Comparison of ENCODE assay signal across 8 cellular contexts in the genomic region with DNA sequence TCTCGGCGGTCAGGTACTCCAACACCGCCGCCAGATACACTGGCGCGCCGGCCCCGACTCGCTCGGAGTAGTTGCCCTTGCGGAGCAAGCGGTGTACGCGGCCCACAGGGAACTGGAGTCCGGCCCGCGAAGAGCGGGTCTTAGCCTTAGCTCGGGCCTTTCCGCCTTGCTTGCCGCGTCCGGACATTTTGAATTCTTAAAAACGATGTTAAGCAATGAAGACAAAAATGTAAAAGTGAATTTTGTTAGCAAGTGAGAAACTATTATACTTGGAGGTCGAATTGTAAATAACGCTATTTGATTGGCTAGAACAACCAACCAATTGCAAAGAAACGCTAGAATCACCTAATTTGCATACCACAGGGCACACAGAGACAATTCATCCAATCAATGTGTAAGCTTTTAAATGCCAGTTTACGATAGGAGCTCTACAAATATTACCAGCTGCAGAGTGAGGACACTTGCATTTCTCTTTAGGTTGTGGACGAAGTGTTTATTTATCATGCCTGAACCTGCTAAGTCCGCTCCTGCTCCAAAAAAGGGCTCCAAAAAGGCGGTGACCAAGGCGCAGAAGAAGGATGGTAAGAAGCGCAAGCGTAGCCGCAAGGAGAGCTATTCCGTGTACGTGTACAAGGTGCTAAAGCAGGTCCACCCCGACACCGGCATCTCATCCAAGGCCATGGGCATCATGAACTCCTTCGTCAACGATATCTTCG.
A peak's percentile ranks its signal among the peaks of the same experiment; 100 is the strongest.
DNase-seq lines count a peak whose midpoint lies in the region; ATAC-seq and TF ChIP-seq lines count a peak whose summit lies in the region.

No MANE protein-coding gene starts in this region.

- H3K27ac ChIP-seq in ACC112 (ENCODE audit: low read depth, low read length) = peak overlapping the region; percentile 81
- H3K27ac ChIP-seq in breast epithelium = peak overlapping the region; percentile 94 to 99
- peak overlapping the region; percentile 99 for H3K27ac ChIP-seq in iPS-18a (ENCODE audit: low read length)
- peak overlapping the region; percentile 88 to 97 (median 96) for H3K27ac ChIP-seq in sigmoid colon

- H3K4me3 ChIP-seq in ACC112 (ENCODE audit: low read depth, low read length) (peak overlapping the region; percentile 94), breast epithelium (peak overlapping the region; percentile 49 to 76 (median 76)), iPS-18a (ENCODE audit: low read length) (peak overlapping the region; percentile 95), sigmoid colon (peak overlapping the region; percentile 49 to 68 (median 65))

- H3K79me2 ChIP-seq in ACC112 (ENCODE audit: control insufficient read depth, insufficient read depth, low read length, unreplicated experiment) = peaks cover 29% of the 10 kb centered on the region

- H3K27me3 ChIP-seq in ACC112 (ENCODE audit: insufficient read depth, low read length) (no peaks in the 10 kb centered on the region), breast epithelium (no peaks in the 10 kb centered on the region), iPS-18a (ENCODE audit: control insufficient read depth, insufficient read depth, low read length) (no peaks in the 10 kb centered on the region), sigmoid colon (no peaks in the 10 kb centered on the region)

- TF ChIP-seq POLR2A in breast epithelium (IDR thresholded peaks at IDR 0.05) (peak; percentile 41), sigmoid colon (IDR thresholded peaks at IDR 0.05) (peak; percentile 85 to 95)

- peak overlapping the region; percentile 99 for H3K9ac ChIP-seq in iPS-18a (ENCODE audit: low read length)

- H3K4me1 ChIP-seq in ACC112 (ENCODE audit: control insufficient read depth, insufficient read depth, low read length, unreplicated experiment) (peaks cover 4% of the 10 kb centered on the region), breast epithelium (no peaks in the 10 kb centered on the region), iPS-18a (ENCODE audit: control insufficient read depth, low read depth, low read length) (peaks cover 26% of the 10 kb centered on the region), sigmoid colon (peaks cover 0 to 29% (median 26%) of the 10 kb centered on the region in 4 donors)

- intact Hi-C loops in breast epithelium (cut with DNase I; ENCODE audit: low total_unique reads) = no loop called here
- intact Hi-C loops in sigmoid colon (cut with DNase I) = no loop called here

- TF ChIP-seq CTCF in breast epithelium (IDR thresholded peaks at IDR 0.05) (no peak), sigmoid colon (IDR thresholded peaks at IDR 0.05) (no peak)

- WGBS in sigmoid colon, 2 donors = 0% methylated on average over 42 of the region's 42 CpGs

- no peak overlapping the region for H2AFZ ChIP-seq in ACC112 (ENCODE audit: low read length, unreplicated experiment)

- peak; percentile 44 for ATAC-seq in GM18519 (IDR thresholded peaks at IDR 0.05; ENCODE audit: low FRiP score, unreplicated experiment)
- ATAC-seq in HG03025 (IDR thresholded peaks at IDR 0.05; ENCODE audit: low FRiP score, unreplicated experiment) = peak; percentile 63

- peak in 1 of 4 donors; percentile 6 for TF ChIP-seq EP300 in sigmoid colon (IDR thresholded peaks at IDR 0.05)

- H3K9me3 ChIP-seq in breast epithelium (no peaks in the 10 kb centered on the region), iPS-18a (ENCODE audit: control insufficient read depth, low read depth, low read length) (no peaks in the 10 kb centered on the region), sigmoid colon (no peaks in the 10 kb centered on the region)

- H3K36me3 ChIP-seq in ACC112 (ENCODE audit: insufficient read depth, low read length) = peaks cover 5% of the 10 kb centered on the region; the same call in 1 of the 2 replicates
- no peaks in the 10 kb centered on the region for H3K36me3 ChIP-seq in breast epithelium
- no peaks in the 10 kb centered on the region for H3K36me3 ChIP-seq in iPS-18a (ENCODE audit: control insufficient read depth, low read depth, low read length)
- H3K36me3 ChIP-seq in sigmoid colon = no peaks in the 10 kb centered on the region

- DNase-seq in NCI-H2029 treated with DMSO at 0.1 percent for 48 hours (lab: John Stamatoyannopoulos, UW) = peak; percentile 98
- peak; percentile 46 for DNase-seq in T-helper 9 cell
- DNase-seq in breast epithelium (ENCODE audit: low spot score in 2 of 2) = peak in 1 of 2 donors; percentile 68
- peak; percentile 85 for DNase-seq in sigmoid colon
